In the genomic region with DNA sequence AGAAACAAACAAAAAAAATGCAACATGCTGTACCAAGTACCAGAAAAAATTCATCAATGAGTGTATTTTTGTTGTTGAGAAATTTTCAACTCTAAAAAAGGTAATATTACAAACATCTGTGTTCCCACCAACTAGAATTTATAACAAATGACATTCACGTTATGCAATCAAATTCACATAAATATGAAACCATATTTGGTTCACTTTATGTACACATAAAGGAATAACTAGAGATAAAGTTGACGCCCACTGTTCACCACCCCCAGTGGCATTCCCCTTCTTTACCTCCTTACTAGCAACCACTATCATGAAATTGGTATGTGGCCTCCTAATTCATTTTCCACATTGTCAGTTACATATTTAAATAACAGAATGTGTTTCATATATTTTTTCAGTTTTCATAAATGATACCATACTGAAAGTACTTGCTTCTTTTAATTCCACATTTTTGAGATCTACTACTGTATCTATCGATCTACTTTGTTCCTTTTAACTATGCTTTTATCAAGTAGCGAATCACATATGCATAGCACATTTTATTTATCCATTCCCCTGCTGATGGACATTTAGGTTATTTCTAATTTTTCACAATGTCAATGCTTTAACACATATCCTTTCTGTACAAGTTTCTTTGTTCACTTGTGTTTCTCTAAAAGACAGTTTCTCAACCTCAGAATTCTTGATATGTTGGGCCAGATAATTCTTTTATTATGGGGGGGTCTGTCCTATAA, we compare ENCODE assay signal across 24 cellular contexts. TPM values are rescaled to one million over a fixed set of nuclear protein-coding genes. Genes with fewer than 3 reads are reported as not detected.
DNase-seq lines count a peak whose midpoint lies in the region; ATAC-seq, FAIRE-seq and TF ChIP-seq lines count a peak whose summit lies in the region.
"Had no signal": no experiment of that assay in that cellular context is flagged by ENCODE, and none has a peak within 500 bp of the region (broad histone marks: within the 10 kb centered on the region; RNA-seq: fewer than 3 reads in every experiment).

No MANE protein-coding gene starts in this region.

- H4K20me1 ChIP-seq in endothelial cell of umbilical vein (replicated peaks; ENCODE audit: control insufficient read depth, extremely low read depth, insufficient read depth, low read length) = no peaks in the 10 kb centered on the region

- BruUV-seq in endothelial cell of umbilical vein (replicated peaks; lab: Mats Ljungman, UMichigan) = no TSS peak

- no peaks in the 10 kb centered on the region for H3K9me1 ChIP-seq in endothelial cell of umbilical vein (replicated peaks; ENCODE audit: control insufficient read depth, extremely low read depth, insufficient read depth, low read length)

- no peaks in the 10 kb centered on the region for H3K27me3 Mint-ChIP-seq in CD4-positive, alpha-beta memory T cell
- H3K27me3 Mint-ChIP-seq: IgD-negative memory B cell had no signal

- no peak for DNase-seq in CD4-positive, alpha-beta memory T cell
- DNase-seq in endothelial cell of umbilical vein (ENCODE audit: low read depth, low spot score) (no peak), ascending aorta (ENCODE audit: low spot score in 2 of 2) (no peak)
- DNase-seq in NK-92 treated with Interleukin-12 subunit alpha and Interleukin-12 subunit beta, amount 100 ng/mL, for 24 hours (lab: John Stamatoyannopoulos, UW) = no peak
- no peak for DNase-seq in stimulated activated CD8-positive, alpha-beta memory T cell treated with anti-CD3 and anti-CD28 coated beads, Interleukin-4, amount 100 ng/mL, for 48 hours
- DNase-seq: C1 segment of cervical spinal cord, DMS79, HFFc6, Kasumi-1, MM.1S, NCI-H1092 treated with DMSO at 0.1 percent for 48 hours, NCI-H146, NCI-H2029 treated with DMSO at 0.1 percent for 48 hours, NCI-H2171, NCI-H446, NCI-H69 had no signal

- ATAC-seq in HG03139 (IDR thresholded peaks at IDR 0.05; ENCODE audit: unreplicated experiment) = no peak
- ATAC-seq: Right ventricle myocardium inferior had no signal

- no peak overlapping the region for H3K27ac ChIP-seq in CD4-positive, alpha-beta memory T cell (ENCODE audit: low read depth, low read length)
- H3K27ac ChIP-seq in VCaP (peak overlapping the region; percentile 61; the same call in 1 of the 2 replicates), endothelial cell of umbilical vein (ENCODE audit: insufficient read depth, low read depth, low read length) (no peak overlapping the region), ascending aorta (no peak overlapping the region)
- H3K27ac ChIP-seq: HL-60 had no signal

- intact Hi-C loops in CD4-positive, alpha-beta memory T cell (cut with micrococcal nuclease) = no loop called here
- intact Hi-C loops in endothelial cell of umbilical vein (cut with micrococcal nuclease) = no loop called here
- intact Hi-C loops in ascending aorta (cut with DNase I) = no loop called here

- H3K4me3 ChIP-seq in CD4-positive, alpha-beta memory T cell (ENCODE audit: low read length in 2 of 2) = no peak overlapping the region
- no peak overlapping the region for H3K4me3 ChIP-seq in endothelial cell of umbilical vein (replicated peaks in 1 of 3; ENCODE audit: insufficient read depth in 1 of 3, low read depth in 1 of 3, low read length in 3 of 3)
- no peak overlapping the region for H3K4me3 ChIP-seq in ascending aorta

- H3K4me3 Mint-ChIP-seq in CD4-positive, alpha-beta memory T cell = no peak overlapping the region
- H3K4me3 Mint-ChIP-seq: HFFc6, IgD-negative memory B cell had no signal

- dilution Hi-C loops in endothelial cell of umbilical vein (cut with MboI; ENCODE audit: extremely low pct_ligation_motif_present, low sequenced_read_pairs) = no loop called here

- H3K4me1 Mint-ChIP-seq in CD4-positive, alpha-beta memory T cell = peaks cover 12 to 19% (median 17%) of the 10 kb centered on the region in 4 donors

- H3K36me3 Mint-ChIP-seq in CD4-positive, alpha-beta memory T cell = peaks cover 9 to 11% of the 10 kb centered on the region in 2 donors

- H2AFZ ChIP-seq in endothelial cell of umbilical vein (ENCODE audit: low read depth, low read length) = no peak overlapping the region

- no peak for TF ChIP-seq POLR2A in endothelial cell of umbilical vein (IDR thresholded peaks at IDR 0.05; ENCODE audit: low read depth, low read length)

- POLR2A ChIA-PET in CD4-positive, alpha-beta memory T cell (lab: Charles Lee; ENCODE audit: partially characterized antibody) = no interaction called here
- POLR2A ChIA-PET in endothelial cell of umbilical vein (lab: Charles Lee) = no interaction called here

- no peaks in the 10 kb centered on the region for H3K4me1 ChIP-seq in CD4-positive, alpha-beta memory T cell (ENCODE audit: insufficient read depth, low read length)
- H3K4me1 ChIP-seq in endothelial cell of umbilical vein (ENCODE audit: control insufficient read depth, extremely low read depth, insufficient read depth, low read length) = peaks cover 8% of the 10 kb centered on the region
- H3K4me1 ChIP-seq in ascending aorta = no peaks in the 10 kb centered on the region

- no peaks in the 10 kb centered on the region for H3K36me3 ChIP-seq in CD4-positive, alpha-beta memory T cell (ENCODE audit: insufficient read depth, low read length)
- H3K36me3 ChIP-seq in endothelial cell of umbilical vein (ENCODE audit: control insufficient read depth in 2 of 2, extremely low read depth in 1 of 2, insufficient read depth in 2 of 2, low read length in 2 of 2) = no peaks in the 10 kb centered on the region
- H3K36me3 ChIP-seq in ascending aorta = no peaks in the 10 kb centered on the region

- no peaks in the 10 kb centered on the region for H3K9me3 ChIP-seq in CD4-positive, alpha-beta memory T cell (ENCODE audit: control insufficient read depth in 1 of 2, low read length in 2 of 2)
- H3K9me3 ChIP-seq in endothelial cell of umbilical vein (replicated peaks; ENCODE audit: control insufficient read depth, insufficient read depth, low read length) = no peaks in the 10 kb centered on the region
- H3K9me3 ChIP-seq in ascending aorta = no peaks in the 10 kb centered on the region

- peak overlapping the region; percentile 51 for H3K4me2 ChIP-seq in endothelial cell of umbilical vein (ENCODE audit: insufficient read depth, low read length)

- TF ChIP-seq CTCF in VCaP (conservative IDR thresholded peaks at IDR 0.05) (no peak), endothelial cell of umbilical vein (IDR thresholded peaks at IDR 0.05; ENCODE audit: extremely low read depth in 1 of 2, insufficient read depth in 1 of 2, low read depth in 1 of 2, low read length in 2 of 2) (no peak), ascending aorta (IDR thresholded peaks at IDR 0.05) (no peak)

- no peaks in the 10 kb centered on the region for H3K27me3 ChIP-seq in CD4-positive, alpha-beta memory T cell (ENCODE audit: insufficient read depth, low read length)
- H3K27me3 ChIP-seq in endothelial cell of umbilical vein (ENCODE audit: control insufficient read depth in 2 of 2, insufficient read depth in 2 of 2, low read length in 2 of 2) (no peaks in the 10 kb centered on the region), ascending aorta (no peaks in the 10 kb centered on the region)

- H3K79me2 ChIP-seq in endothelial cell of umbilical vein (ENCODE audit: control insufficient read depth, insufficient read depth, low read length) = no peaks in the 10 kb centered on the region

- CTCF ChIA-PET in CD4-positive, alpha-beta memory T cell (lab: Charles Lee; ENCODE audit: partially characterized antibody) = no interaction called here
- CTCF ChIA-PET in endothelial cell of umbilical vein (lab: Charles Lee) = no interaction called here

- no peak for FAIRE-seq in endothelial cell of umbilical vein (lab: Jason Lieb, UNC)
- peak; percentile 36 for FAIRE-seq in islet of Langerhans (lab: Jason Lieb, UNC)
- FAIRE-seq: D721Med, RCC 7860 had no signal

- H3K9ac ChIP-seq in endothelial cell of umbilical vein (replicated peaks; ENCODE audit: extremely low read depth, insufficient read depth, low read length) = no peak overlapping the region

- H3K9me3 Mint-ChIP-seq in CD4-positive, alpha-beta memory T cell = peaks cover 0 to 2% (median 0%) of the 10 kb centered on the region in 8 donors

- H3K27ac Mint-ChIP-seq in CD4-positive, alpha-beta memory T cell = peak overlapping the region in 5 of 7 donors; percentile 1 to 65 (median 5)
- H3K27ac Mint-ChIP-seq: HFFc6, IgD-negative memory B cell had no signal

TF ChIP-seq in endothelial cell of umbilical vein, 7 proteins besides CTCF, POLR2A, EP300 and RAD21:
- TF ChIP-seq EZH2 (IDR thresholded peaks at IDR 0.05; ENCODE audit: borderline replicate concordance, low read depth, low read length, severe bottlenecking) = no peak
- no peak for TF ChIP-seq GATA2 (IDR thresholded peaks at IDR 0.05; ENCODE audit: insufficient read depth, insufficient read length, low read depth, low read length)
- TF ChIP-seq FOS (IDR thresholded peaks at IDR 0.05; ENCODE audit: borderline replicate concordance, insufficient read depth, low read length) = no peak
- TF ChIP-seq JUN (IDR thresholded peaks at IDR 0.05; ENCODE audit: borderline replicate concordance, insufficient read depth, insufficient read length, low read depth) = no peak
- no peak for TF ChIP-seq MYC (IDR thresholded peaks at IDR 0.05; ENCODE audit: low read depth, low read length)
- no peak for TF ChIP-seq POLR2AphosphoS5 (IDR thresholded peaks at IDR 0.05; ENCODE audit: insufficient read depth, low read depth, low read length)
- TF ChIP-seq MAX (IDR thresholded peaks at IDR 0.05; ENCODE audit: insufficient read depth, insufficient read length) = no peak

RNA-seq across cellular contexts. Expression of gene TBC1D5, which starts 34.5 kb away (rescaled TPM):
- total RNA-seq in CD4-positive, alpha-beta memory T cell = 10 to 100 TPM; 46.6 to 52.2 TPM
- polyA plus RNA-seq in CD4-positive, alpha-beta memory T cell = 10 to 100 TPM; 21.2 to 40.1 TPM
- total RNA-seq in endothelial cell of umbilical vein = 40.1 and 44.7 TPM in 2 replicates
- 16.4 and 17.5 TPM in 2 replicates for polyA plus RNA-seq in endothelial cell of umbilical vein
- 17.9 and 18.9 TPM in 2 replicates for polyA plus RNA-seq in endothelial cell of umbilical vein (2011; cell fraction: cytosol; rRNA removed)
- 20.9 and 23.0 TPM in 2 replicates for polyA plus RNA-seq in endothelial cell of umbilical vein (2011; cell fraction: nucleus; rRNA removed)
- polyA plus RNA-seq in endothelial cell of umbilical vein (2012) = 20.6 and 28.3 TPM in 2 replicates
- polyA minus RNA-seq in endothelial cell of umbilical vein = 46.1 and 50.0 TPM in 2 replicates
- polyA minus RNA-seq in endothelial cell of umbilical vein (2011; cell fraction: cytosol; rRNA and poly(A)+ RNA removed) = 6.2 TPM
- polyA minus RNA-seq in endothelial cell of umbilical vein (2011; cell fraction: nucleus; rRNA and poly(A)+ RNA removed) = 72.4 and 80.1 TPM in 2 replicates
- 43.3 TPM for total RNA-seq in ascending aorta
